8 cellular contexts compared by ENCODE assay signal in the genomic region with DNA sequence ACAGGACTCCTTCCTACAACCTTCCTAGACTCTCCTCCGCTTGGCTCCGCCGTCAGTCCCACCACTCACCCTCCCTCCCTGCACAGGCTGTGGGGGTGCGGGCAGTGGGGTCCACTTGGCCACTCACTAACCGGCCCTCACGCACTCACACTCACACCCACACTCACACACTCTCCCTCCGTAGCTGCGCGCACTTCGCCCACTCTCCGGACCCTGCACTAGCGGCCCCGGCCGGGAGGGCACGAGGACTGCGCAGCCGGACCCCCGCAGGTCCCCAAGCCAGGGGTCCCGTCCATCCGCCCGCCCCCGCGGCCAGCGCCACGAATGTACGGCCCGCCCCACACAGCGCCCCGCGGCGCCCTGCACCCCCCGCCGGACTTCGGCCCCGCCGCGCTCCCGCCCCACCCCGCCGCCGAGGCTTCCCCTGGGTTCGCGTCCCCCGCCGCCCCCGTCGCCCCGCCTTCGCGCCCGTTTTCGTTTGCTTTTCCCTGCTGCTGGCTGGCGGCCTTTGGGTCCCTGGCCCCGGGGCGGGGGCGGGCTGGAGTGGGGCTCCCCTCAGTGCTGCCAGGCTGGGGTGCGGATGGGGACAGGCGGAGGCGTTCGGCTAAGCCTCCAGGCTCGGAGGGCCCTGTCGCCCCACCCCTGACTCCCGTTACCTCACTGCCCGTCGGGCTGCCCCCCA. TPM values are rescaled to one million over a fixed set of nuclear protein-coding genes. Genes with fewer than 3 reads are reported as not detected.
DNase-seq lines count a peak whose midpoint lies in the region; ATAC-seq and TF ChIP-seq lines count a peak whose summit lies in the region.

No MANE protein-coding gene starts in this region.

- no peaks in the 10 kb centered on the region for H3K9me3 Mint-ChIP-seq in Caco-2 (ENCODE audit: unreplicated experiment)
- no peaks in the 10 kb centered on the region for H3K9me3 Mint-ChIP-seq in osteocyte (ENCODE audit: unreplicated experiment)

- peaks cover 49% of the 10 kb centered on the region for H3K4me1 ChIP-seq in Caco-2

- H3K9me3 ChIP-seq in Caco-2, result no peaks in the 10 kb centered on the region

- BruUV-seq in Caco-2 (replicated peaks; lab: Mats Ljungman, UMichigan), result no TSS peak

- intact Hi-C loops in Caco-2 (cut with micrococcal nuclease; ENCODE audit: unreplicated experiment), result no loop called here

- DNase-seq in Caco-2, result peak; percentile 63 to 66
- DNase-seq in T-helper 9 cell, result peak; percentile 32
- DNase-seq in ecto neural progenitor cell (ENCODE audit: low spot score), result peak; percentile 67
- DNase-seq in osteocyte (ENCODE audit: extremely low spot score, unreplicated experiment), result no peak
- no peak for DNase-seq in NCI-H82 treated with DMSO at 0.1 percent for 48 hours (lab: John Stamatoyannopoulos, UW; ENCODE audit: unreplicated experiment)
- no peak for DNase-seq in SHP77 treated with DMSO at 0.1 percent for 48 hours (lab: John Stamatoyannopoulos, UW)
- no peak for DNase-seq in NAMALWA (ENCODE audit: low spot score)

- no peaks in the 10 kb centered on the region for H3K27me3 Mint-ChIP-seq in Caco-2 (ENCODE audit: insufficient read depth, unreplicated experiment)
- H3K27me3 Mint-ChIP-seq in osteocyte (ENCODE audit: unreplicated experiment), result peaks cover 19% of the 10 kb centered on the region

- H3K4me3 ChIP-seq in Caco-2 (ENCODE audit: low read depth, low read length), result peak overlapping the region; percentile 34

- peak overlapping the region; percentile 58 for H3K4me3 Mint-ChIP-seq in Caco-2 (ENCODE audit: unreplicated experiment)
- H3K4me3 Mint-ChIP-seq in osteocyte (ENCODE audit: unreplicated experiment), result peak overlapping the region; percentile 63

- POLR2A ChIA-PET in Caco-2 (lab: Charles Lee), result no interaction called here

- H3K4me1 Mint-ChIP-seq in Caco-2 (ENCODE audit: low read depth, unreplicated experiment), result peaks cover 14% of the 10 kb centered on the region
- peaks cover 14% of the 10 kb centered on the region for H3K4me1 Mint-ChIP-seq in osteocyte (ENCODE audit: unreplicated experiment)

- no peak for TF ChIP-seq CTCF in Caco-2 (IDR thresholded peaks at IDR 0.05; ENCODE audit: insufficient read depth in 1 of 2, low read depth in 1 of 2, low read length in 1 of 2, severe bottlenecking in 1 of 2, unreplicated experiment in 1 of 2)
- no peak for TF ChIP-seq CTCF in osteocyte (IDR thresholded peaks at IDR 0.05)

- no peaks in the 10 kb centered on the region for H3K36me3 ChIP-seq in Caco-2 (ENCODE audit: control insufficient read depth, insufficient read depth, low read length)

- no peak for ATAC-seq in GM18505 (IDR thresholded peaks at IDR 0.05; ENCODE audit: unreplicated experiment)

- no peaks in the 10 kb centered on the region for H3K36me3 Mint-ChIP-seq in Caco-2 (ENCODE audit: insufficient read depth, unreplicated experiment)
- H3K36me3 Mint-ChIP-seq in osteocyte (ENCODE audit: unreplicated experiment), result no peaks in the 10 kb centered on the region

- H3K27ac Mint-ChIP-seq in Caco-2 (ENCODE audit: unreplicated experiment) (no peak overlapping the region), osteocyte (ENCODE audit: unreplicated experiment) (no peak overlapping the region)

- no peaks in the 10 kb centered on the region for H3K27me3 ChIP-seq in Caco-2 (replicated peaks; ENCODE audit: control insufficient read depth, insufficient read depth, low read length)

- TF ChIP-seq POLR2A in GM18505 (IDR thresholded peaks at IDR 0.05; ENCODE audit: borderline replicate concordance, extremely low read depth, insufficient read depth, insufficient read length), result no peak

- CTCF ChIA-PET in Caco-2 (lab: Charles Lee), result interaction anchor here (0.6 kb wide), 1 partner anchor 33 kb away, joined by 3 read pairs; the partner anchor contains the start of gene CRIP3

RNA-seq across cellular contexts. Expression of gene SLC22A7, which starts 23.0 kb away (rescaled TPM):
- not detected in 2 replicates for total RNA-seq in Caco-2 (2022)
- not detected in 2 replicates for total RNA-seq in osteocyte

RNA-seq across cellular contexts. Expression of gene TTBK1, which starts 31.8 kb away (rescaled TPM):
- total RNA-seq in Caco-2 (2022) (0.51 and 0.61 TPM in 2 replicates), osteocyte (0.05 and 0.08 TPM in 2 replicates)

RNA-seq across cellular contexts. Expression of gene CRIP3, which starts 33.6 kb away (rescaled TPM):
- total RNA-seq in Caco-2 (2022) (not detected in 2 replicates), osteocyte (1.4 and 1.8 TPM in 2 replicates)

RNA-seq across cellular contexts. Expression of gene DNPH1, which starts 45.8 kb away (rescaled TPM):
- total RNA-seq in Caco-2 (2022), result 56.1 and 62.6 TPM in 2 replicates
- total RNA-seq in osteocyte, result 27.2 and 35.6 TPM in 2 replicates

Comparison
In these comparisons a context has a peak if more than half of its experiments do, and no peak if none do; other contexts are left out.
1. DNase-seq: peak in Caco-2 (2 of 2), T-helper 9 cell (single experiment) and ecto neural progenitor cell (single experiment); none in osteocyte (single experiment), NCI-H82 treated with DMSO at 0.1 percent for 48 hours (single experiment), SHP77 treated with DMSO at 0.1 percent for 48 hours (single experiment) and NAMALWA (single experiment).